Comparison of ENCODE assay signal across 27 cellular contexts in the genomic region with DNA sequence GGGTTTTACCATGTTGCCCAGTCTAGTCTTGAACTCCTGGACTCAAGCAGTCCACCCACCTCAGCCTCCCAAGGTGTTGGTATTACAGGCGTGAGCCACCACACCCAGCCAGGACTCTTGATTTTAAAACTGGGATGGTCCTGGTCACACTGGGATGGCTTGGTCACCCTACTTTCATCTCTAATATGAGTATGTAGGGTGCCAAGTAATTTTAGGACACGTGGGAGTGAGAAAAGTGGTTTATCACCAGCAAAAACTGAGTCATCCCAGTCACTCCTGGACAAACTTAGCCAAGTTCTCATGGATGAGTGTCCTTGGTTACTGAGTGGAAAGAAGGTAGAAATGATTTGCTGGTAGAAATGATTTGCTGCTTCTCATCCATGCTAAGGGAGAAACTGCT.
DNase-seq lines count a peak whose midpoint lies in the region; ATAC-seq and TF ChIP-seq lines count a peak whose summit lies in the region.
"Had no signal": no experiment of that assay in that cellular context is flagged by ENCODE, and none has a peak within 500 bp of the region (broad histone marks: within the 10 kb centered on the region; RNA-seq: fewer than 3 reads in every experiment).

No MANE protein-coding gene starts in this region.

- peak overlapping the region; percentile 22 for H3K27ac Mint-ChIP-seq in stimulated activated naive CD8-positive, alpha-beta T cell treated with anti-CD3 and anti-CD28 coated beads, Interleukin-15, Interleukin-2, amounts not matched to agents 100 ng/mL and 50 ng/mL, for 24 hours
- no peak overlapping the region for H3K27ac Mint-ChIP-seq in stimulated activated naive CD8-positive, alpha-beta T cell treated with anti-CD3 and anti-CD28 coated beads, Interleukin-15, amount 100 ng/mL, for 72 hours
- H3K27ac Mint-ChIP-seq: activated CD8-positive, alpha-beta memory T cell treated with anti-CD3 and anti-CD28 coated beads, Interleukin-2, amount 10 ng/mL, durations not matched to agents 7 days and 5 days; memory B cell; T-helper 17 cell had no signal

- TF ChIP-seq CTCF in GM20000 (IDR thresholded peaks at IDR 0.05; ENCODE audit: extremely low read depth, missing control alignments), result no peak

- no peaks in the 10 kb centered on the region for H3K36me3 Mint-ChIP-seq in stimulated activated naive CD8-positive, alpha-beta T cell treated with anti-CD3 and anti-CD28 coated beads, Interleukin-15, Interleukin-2, amounts not matched to agents 100 ng/mL and 50 ng/mL, for 24 hours (ENCODE audit: low read depth)
- H3K36me3 Mint-ChIP-seq: activated CD8-positive, alpha-beta memory T cell treated with anti-CD3 and anti-CD28 coated beads, Interleukin-2, amount 10 ng/mL, durations not matched to agents 7 days and 5 days; memory B cell had no signal

- H3K4me1 Mint-ChIP-seq in stimulated activated naive CD8-positive, alpha-beta T cell treated with anti-CD3 and anti-CD28 coated beads, Interleukin-15, Interleukin-2, amounts not matched to agents 100 ng/mL and 50 ng/mL, for 24 hours (ENCODE audit: low read depth), result peaks cover 22% of the 10 kb centered on the region
- peaks cover 14% of the 10 kb centered on the region for H3K4me1 Mint-ChIP-seq in stimulated activated naive CD8-positive, alpha-beta T cell treated with anti-CD3 and anti-CD28 coated beads, Interleukin-15, amount 100 ng/mL, for 72 hours

- ATAC-seq in stimulated activated naive CD8-positive, alpha-beta T cell treated with anti-CD3 and anti-CD28 coated beads, Interleukin-15, amount 100 ng/mL, for 72 hours, result no peak
- no peak for ATAC-seq in GM18909 (IDR thresholded peaks at IDR 0.05; ENCODE audit: poor library complexity, unreplicated experiment)
- ATAC-seq: A549; activated CD8-positive, alpha-beta memory T cell treated with anti-CD3 and anti-CD28 coated beads, Interleukin-2, amount 10 ng/mL, durations not matched to agents 7 days and 5 days; esophagus mucosa; left lobe of liver; Panc1; T-helper 17 cell had no signal

- peaks cover 19% of the 10 kb centered on the region for H3K9me3 Mint-ChIP-seq in stimulated activated naive CD8-positive, alpha-beta T cell treated with anti-CD3 and anti-CD28 coated beads, Interleukin-15, Interleukin-2, amounts not matched to agents 100 ng/mL and 50 ng/mL, for 24 hours
- H3K9me3 Mint-ChIP-seq in stimulated activated naive CD8-positive, alpha-beta T cell treated with anti-CD3 and anti-CD28 coated beads, Interleukin-15, amount 100 ng/mL, for 72 hours, result peaks cover 0 to 5% of the 10 kb centered on the region in 2 donors
- H3K9me3 Mint-ChIP-seq: endodermal cell, memory B cell, nephron had no signal

- H3K27ac ChIP-seq in caudate nucleus (ENCODE audit: low read depth, low read length), result peak overlapping the region; percentile 68
- H3K27ac ChIP-seq: A549, tibial artery, vagina had no signal

- no peak overlapping the region for H3K4me3 Mint-ChIP-seq in stimulated activated naive CD8-positive, alpha-beta T cell treated with anti-CD3 and anti-CD28 coated beads, Interleukin-15, Interleukin-2, amounts not matched to agents 100 ng/mL and 50 ng/mL, for 24 hours
- H3K4me3 Mint-ChIP-seq in stimulated activated naive CD8-positive, alpha-beta T cell treated with anti-CD3 and anti-CD28 coated beads, Interleukin-15, amount 100 ng/mL, for 72 hours, result no peak overlapping the region
- H3K4me3 Mint-ChIP-seq: activated CD8-positive, alpha-beta memory T cell treated with anti-CD3 and anti-CD28 coated beads, Interleukin-2, amount 10 ng/mL, durations not matched to agents 7 days and 5 days; endodermal cell; memory B cell; nephron; T-helper 17 cell had no signal

- peaks cover 21% of the 10 kb centered on the region for H3K27me3 Mint-ChIP-seq in stimulated activated naive CD8-positive, alpha-beta T cell treated with anti-CD3 and anti-CD28 coated beads, Interleukin-15, Interleukin-2, amounts not matched to agents 100 ng/mL and 50 ng/mL, for 24 hours
- peaks cover 27% of the 10 kb centered on the region for H3K27me3 Mint-ChIP-seq in stimulated activated naive CD8-positive, alpha-beta T cell treated with anti-CD3 and anti-CD28 coated beads, Interleukin-15, amount 100 ng/mL, for 72 hours

- DNase-seq in activated CD4-positive, alpha-beta T cell treated with anti-CD3 and anti-CD28 coated beads, Interleukin-2, amount 50 U/mL, for 48 hours, result peak; percentile 12 to 35
- DNase-seq in activated CD4-positive, alpha-beta T cell treated with anti-CD3 and anti-CD28 coated beads for 1 hour, result no peak
- DNase-seq in stimulated activated naive CD8-positive, alpha-beta T cell treated with anti-CD3 and anti-CD28 coated beads, Interleukin-15, amount 100 ng/mL, for 72 hours, result no peak
- DNase-seq in caudate nucleus (lab: John Stamatoyannopoulos, UW), result no peak
- DNase-seq in COLO668 (lab: John Stamatoyannopoulos, UW; ENCODE audit: unreplicated experiment), result no peak
- DNase-seq in GM20000 (ENCODE audit: low spot score), result no peak
- DNase-seq: activated CD4-positive, CD25-positive, alpha-beta regulatory T cell treated with anti-CD3 and anti-CD28 coated beads, Interleukin-2, amount 50 U/mL, for 72 hours; activated CD8-positive, alpha-beta memory T cell treated with anti-CD3 and anti-CD28 coated beads, Interleukin-2, amount 10 ng/mL, durations not matched to agents 7 days and 5 days; activated effector memory CD4-positive, alpha-beta T cell treated with Interleukin-2 at 50 U/mL for 16 hours; central memory CD4-positive, alpha-beta T cell; endodermal cell; foreskin fibroblast; NCI-H1092; NCI-H1694; NCI-H748 treated with DMSO at 0.1 percent for 48 hours; Right ventricle myocardium superior; T-helper 17 cell; tibial artery had no signal

Comparison
In these comparisons a context has a peak if more than half of its experiments do, and no peak if none do; other contexts are left out.
1. DNase-seq: peak in activated CD4-positive, alpha-beta T cell treated with anti-CD3 and anti-CD28 coated beads, Interleukin-2, amount 50 U/mL, for 48 hours (2 of 2); none in activated CD4-positive, alpha-beta T cell treated with anti-CD3 and anti-CD28 coated beads for 1 hour (single experiment), stimulated activated naive CD8-positive, alpha-beta T cell treated with anti-CD3 and anti-CD28 coated beads, Interleukin-15, amount 100 ng/mL, for 72 hours (0 of 2), caudate nucleus (0 of 61), COLO668 (single experiment) and GM20000 (single experiment).